Comparison of ENCODE assay signal across 23 cellular contexts in genomic region chr19:23310729-23311211, GRCh38.
"Had no signal": no experiment of that assay in that cellular context is flagged by ENCODE, and none has a peak within 500 bp of the region (broad histone marks: within the 10 kb centered on the region; RNA-seq: fewer than 3 reads in every experiment).

No MANE protein-coding gene starts in this region.

- H3K4me3 Mint-ChIP-seq: activated CD4-positive, alpha-beta memory T cell treated with anti-CD3 and anti-CD28 coated beads for 36 hours; activated CD4-positive, alpha-beta T cell treated with anti-CD3 and anti-CD28 coated beads, Interleukin-2, amount 10 ng/mL, durations not matched to agents 7 days and 5 days; activated naive CD4-positive, alpha-beta T cell treated with anti-CD3 and anti-CD28 coated beads, Interleukin-2, amount 50 U/mL, for 24 hours; central memory CD8-positive, alpha-beta T cell; T-helper 17 cell had no signal

- H3K9me3 Mint-ChIP-seq: activated CD4-positive, alpha-beta memory T cell treated with anti-CD3 and anti-CD28 coated beads for 36 hours; activated naive CD4-positive, alpha-beta T cell treated with anti-CD3 and anti-CD28 coated beads, Interleukin-2, amount 50 U/mL, for 24 hours; central memory CD8-positive, alpha-beta T cell had no signal

- H3K4me1 Mint-ChIP-seq: activated CD4-positive, alpha-beta T cell treated with anti-CD3 and anti-CD28 coated beads, Interleukin-2, amount 10 ng/mL, durations not matched to agents 7 days and 5 days; activated naive CD4-positive, alpha-beta T cell treated with anti-CD3 and anti-CD28 coated beads, Interleukin-2, amount 50 U/mL, for 24 hours; central memory CD8-positive, alpha-beta T cell; T-helper 17 cell had no signal

- H3K36me3 Mint-ChIP-seq: activated CD4-positive, alpha-beta memory T cell treated with anti-CD3 and anti-CD28 coated beads for 36 hours; activated naive CD4-positive, alpha-beta T cell treated with anti-CD3 and anti-CD28 coated beads, Interleukin-2, amount 50 U/mL, for 24 hours had no signal

- H3K4me3 ChIP-seq: body of pancreas had no signal

- DNase-seq: activated CD4-positive, alpha-beta memory T cell treated with anti-CD3 and anti-CD28 coated beads for 36 hours; activated CD4-positive, alpha-beta T cell treated with anti-CD3 and anti-CD28 coated beads, Interleukin-2, amount 10 ng/mL, durations not matched to agents 7 days and 5 days; activated CD4-positive, CD25-positive, alpha-beta regulatory T cell; activated CD8-positive, alpha-beta memory T cell treated with anti-CD3 and anti-CD28 coated beads for 24 hours; activated effector memory CD4-positive, alpha-beta T cell treated with Interleukin-2 at 50 U/mL for 16 hours; activated naive CD4-positive, alpha-beta T cell; activated T-cell treated with anti-CD3 and anti-CD28 coated beads, Interleukin-2, amount 50 U/mL, for 48 hours; aorta; body of pancreas; MM.1S; NCI-H1105; NCI-H1436; NCI-H1694 treated with DMSO at 0.1 percent for 48 hours; NCI-H2029 treated with DMSO at 0.1 percent for 48 hours; NCI-H510A treated with DMSO at 0.1 percent for 48 hours; NCI-H69; NK-92 treated with Interleukin-12 subunit alpha and Interleukin-12 subunit beta, amount 100 ng/mL, for 24 hours; OCI-M1; SIG-M5; T-helper 17 cell; T1000 had no signal

- H3K27me3 Mint-ChIP-seq: activated CD4-positive, alpha-beta memory T cell treated with anti-CD3 and anti-CD28 coated beads for 36 hours; activated CD4-positive, alpha-beta T cell treated with anti-CD3 and anti-CD28 coated beads, Interleukin-2, amount 10 ng/mL, durations not matched to agents 7 days and 5 days; activated naive CD4-positive, alpha-beta T cell treated with anti-CD3 and anti-CD28 coated beads, Interleukin-2, amount 50 U/mL, for 24 hours; central memory CD8-positive, alpha-beta T cell; T-helper 17 cell had no signal

- H3K27ac Mint-ChIP-seq: activated CD4-positive, alpha-beta memory T cell treated with anti-CD3 and anti-CD28 coated beads for 36 hours; activated CD4-positive, alpha-beta T cell treated with anti-CD3 and anti-CD28 coated beads, Interleukin-2, amount 10 ng/mL, durations not matched to agents 7 days and 5 days; activated naive CD4-positive, alpha-beta T cell treated with anti-CD3 and anti-CD28 coated beads, Interleukin-2, amount 50 U/mL, for 24 hours; T-helper 17 cell had no signal

- ATAC-seq: body of pancreas, T-helper 17 cell had no signal
